Comparison of ENCODE assay signal across 1 cellular context in the genomic region with DNA sequence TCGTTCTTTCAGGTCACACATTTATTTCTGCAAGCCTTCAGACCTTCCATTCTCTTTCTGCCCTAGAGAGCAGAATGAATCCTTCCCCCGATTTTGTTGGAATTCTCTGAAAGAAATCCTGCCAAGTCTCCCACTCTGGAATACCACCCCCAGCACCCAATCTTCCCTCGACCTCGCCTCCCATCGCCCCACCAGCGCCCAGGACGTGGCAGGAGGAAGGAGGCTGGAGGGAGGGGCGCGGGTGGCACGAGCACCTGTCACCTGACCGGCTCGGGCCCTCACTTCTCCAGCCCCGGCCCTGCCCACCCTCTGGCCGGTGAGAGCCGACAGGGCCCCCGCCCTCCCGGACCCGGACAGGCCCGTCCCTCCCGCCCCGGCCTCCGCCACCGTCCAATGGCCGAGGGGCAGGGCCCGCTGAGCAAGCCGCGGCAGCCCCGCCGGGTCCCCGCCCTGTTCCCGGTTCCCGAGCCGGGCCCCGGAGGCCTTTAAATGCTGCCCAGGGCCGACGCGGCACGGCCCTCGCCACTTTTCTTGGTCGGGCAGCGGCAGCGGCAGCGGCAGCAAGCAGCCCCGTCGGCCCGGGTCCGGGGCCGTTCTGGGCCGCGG.
TF ChIP-seq lines count a peak whose summit lies in the region.

A gene (plus strand): TSS at position 453 of the 606 bp plus-strand sequence. CDS start 384 bp downstream, outside the sequence.

TF ChIP-seq in HepG2, 621 proteins besides CTCF, POLR2A, EP300 and RAD21 (continued from another document and continues in another):
- TF ChIP-seq KLF16 (CRISPR knock-in tag; IDR thresholded peaks at IDR 0.05): peak in 1 of 2 experiments; percentile 15; a peak in 1 of 4 replicates
- no peak for TF ChIP-seq SNRNP70 (IDR thresholded peaks at IDR 0.05; ENCODE audit: low read depth, low read length)
- TF ChIP-seq ZNF616 (CRISPR knock-in tag; IDR thresholded peaks at IDR 0.05; ENCODE audit: low read depth): peak; percentile 61; the same call in 1 of the 2 replicates
- TF ChIP-seq, protein P1, sequence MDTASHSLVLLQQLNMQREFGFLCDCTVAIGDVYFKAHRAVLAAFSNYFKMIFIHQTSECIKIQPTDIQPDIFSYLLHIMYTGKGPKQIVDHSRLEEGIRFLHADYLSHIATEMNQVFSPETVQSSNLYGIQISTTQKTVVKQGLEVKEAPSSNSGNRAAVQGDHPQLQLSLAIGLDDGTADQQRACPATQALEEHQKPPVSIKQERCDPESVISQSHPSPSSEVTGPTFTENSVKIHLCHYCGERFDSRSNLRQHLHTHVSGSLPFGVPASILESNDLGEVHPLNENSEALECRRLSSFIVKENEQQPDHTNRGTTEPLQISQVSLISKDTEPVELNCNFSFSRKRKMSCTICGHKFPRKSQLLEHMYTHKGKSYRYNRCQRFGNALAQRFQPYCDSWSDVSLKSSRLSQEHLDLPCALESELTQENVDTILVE (CRISPR knock-in tag; IDR thresholded peaks at IDR 0.05): peak; percentile 40; the same call in 1 of the 2 replicates
- TF ChIP-seq, protein P2, sequence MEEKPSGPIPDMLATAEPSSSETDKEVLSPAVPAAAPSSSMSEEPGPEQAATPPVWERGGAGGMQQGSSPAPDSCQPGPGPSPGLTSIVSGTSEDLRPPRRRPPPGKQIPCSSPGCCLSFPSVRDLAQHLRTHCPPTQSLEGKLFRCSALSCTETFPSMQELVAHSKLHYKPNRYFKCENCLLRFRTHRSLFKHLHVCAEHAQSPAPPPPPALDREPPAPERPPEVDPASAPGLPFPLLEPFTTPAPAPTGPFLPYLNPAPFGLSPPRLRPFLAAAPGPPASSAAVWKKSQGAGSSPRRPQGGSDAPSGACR (CRISPR knock-in tag; IDR thresholded peaks at IDR 0.05): peak; percentile 84; the same call in 1 of the 2 replicates
- peak; percentile 80 for TF ChIP-seq POLR2G (IDR thresholded peaks at IDR 0.05; ENCODE audit: low read depth, low read length)
- TF ChIP-seq, protein P3, sequence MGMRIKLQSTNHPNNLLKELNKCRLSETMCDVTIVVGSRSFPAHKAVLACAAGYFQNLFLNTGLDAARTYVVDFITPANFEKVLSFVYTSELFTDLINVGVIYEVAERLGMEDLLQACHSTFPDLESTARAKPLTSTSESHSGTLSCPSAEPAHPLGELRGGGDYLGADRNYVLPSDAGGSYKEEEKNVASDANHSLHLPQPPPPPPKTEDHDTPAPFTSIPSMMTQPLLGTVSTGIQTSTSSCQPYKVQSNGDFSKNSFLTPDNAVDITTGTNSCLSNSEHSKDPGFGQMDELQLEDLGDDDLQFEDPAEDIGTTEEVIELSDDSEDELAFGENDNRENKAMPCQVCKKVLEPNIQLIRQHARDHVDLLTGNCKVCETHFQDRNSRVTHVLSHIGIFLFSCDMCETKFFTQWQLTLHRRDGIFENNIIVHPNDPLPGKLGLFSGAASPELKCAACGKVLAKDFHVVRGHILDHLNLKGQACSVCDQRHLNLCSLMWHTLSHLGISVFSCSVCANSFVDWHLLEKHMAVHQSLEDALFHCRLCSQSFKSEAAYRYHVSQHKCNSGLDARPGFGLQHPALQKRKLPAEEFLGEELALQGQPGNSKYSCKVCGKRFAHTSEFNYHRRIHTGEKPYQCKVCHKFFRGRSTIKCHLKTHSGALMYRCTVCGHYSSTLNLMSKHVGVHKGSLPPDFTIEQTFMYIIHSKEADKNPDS (CRISPR knock-in tag; IDR thresholded peaks at IDR 0.05): peak; percentile 52; the same call in 1 of the 2 replicates
- TF ChIP-seq, protein P4, sequence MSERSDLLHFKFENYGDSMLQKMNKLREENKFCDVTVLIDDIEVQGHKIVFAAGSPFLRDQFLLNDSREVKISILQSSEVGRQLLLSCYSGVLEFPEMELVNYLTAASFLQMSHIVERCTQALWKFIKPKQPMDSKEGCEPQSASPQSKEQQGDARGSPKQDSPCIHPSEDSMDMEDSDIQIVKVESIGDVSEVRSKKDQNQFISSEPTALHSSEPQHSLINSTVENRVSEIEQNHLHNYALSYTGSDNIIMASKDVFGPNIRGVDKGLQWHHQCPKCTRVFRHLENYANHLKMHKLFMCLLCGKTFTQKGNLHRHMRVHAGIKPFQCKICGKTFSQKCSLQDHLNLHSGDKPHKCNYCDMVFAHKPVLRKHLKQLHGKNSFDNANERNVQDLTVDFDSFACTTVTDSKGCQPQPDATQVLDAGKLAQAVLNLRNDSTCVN (CRISPR knock-in tag; IDR thresholded peaks at IDR 0.05; ENCODE audit: borderline replicate concordance): no peak
- 0 out of 2 replicates have a peak, but pooled peaks have one; percentile 39 for TF ChIP-seq ZIK1 (CRISPR knock-in tag; IDR thresholded peaks at IDR 0.05; ENCODE audit: borderline replicate concordance, low read depth)
- peak; percentile 90 for TF ChIP-seq ZFY (CRISPR knock-in tag; IDR thresholded peaks at IDR 0.05)
- TF ChIP-seq XBP1 (CRISPR knock-in tag; IDR thresholded peaks at IDR 0.05): no peak
- TF ChIP-seq, protein P5, sequence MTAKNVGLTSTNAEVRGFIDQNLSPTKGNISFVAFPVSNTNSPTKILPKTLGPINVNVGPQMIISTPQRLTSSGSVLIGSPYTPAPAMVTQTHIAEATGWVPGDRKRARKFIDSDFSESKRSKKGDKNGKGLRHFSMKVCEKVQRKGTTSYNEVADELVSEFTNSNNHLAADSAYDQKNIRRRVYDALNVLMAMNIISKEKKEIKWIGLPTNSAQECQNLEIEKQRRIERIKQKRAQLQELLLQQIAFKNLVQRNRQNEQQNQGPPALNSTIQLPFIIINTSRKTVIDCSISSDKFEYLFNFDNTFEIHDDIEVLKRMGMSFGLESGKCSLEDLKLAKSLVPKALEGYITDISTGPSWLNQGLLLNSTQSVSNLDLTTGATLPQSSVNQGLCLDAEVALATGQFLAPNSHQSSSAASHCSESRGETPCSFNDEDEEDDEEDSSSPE (CRISPR knock-in tag; IDR thresholded peaks at IDR 0.05): peak; percentile 45; the same call in 1 of the 2 replicates
- TF ChIP-seq ZNF558 (CRISPR knock-in tag; IDR thresholded peaks at IDR 0.05; ENCODE audit: borderline replicate concordance): no peak
- TF ChIP-seq DMAP1 (CRISPR knock-in tag; IDR thresholded peaks at IDR 0.05): peak; percentile 33; the same call in 1 of the 2 replicates
- no peak for TF ChIP-seq PRPF4 (IDR thresholded peaks at IDR 0.05; ENCODE audit: low read depth, low read length, poor library complexity, severe bottlenecking)
- TF ChIP-seq KDM1A (CRISPR knock-in tag; IDR thresholded peaks at IDR 0.05): no peak
- no peak for TF ChIP-seq SETDB1 (CRISPR knock-in tag; IDR thresholded peaks at IDR 0.05; ENCODE audit: borderline replicate concordance)
- no peak for TF ChIP-seq THYN1 (CRISPR knock-in tag; IDR thresholded peaks at IDR 0.05; ENCODE audit: borderline replicate concordance, low read depth)
- TF ChIP-seq MXI1 (IDR thresholded peaks at IDR 0.05; ENCODE audit: borderline replicate concordance, low read depth, low read length): no peak
- no peak for TF ChIP-seq NR2F1 (CRISPR knock-in tag; IDR thresholded peaks at IDR 0.05)
- TF ChIP-seq, protein P6, sequence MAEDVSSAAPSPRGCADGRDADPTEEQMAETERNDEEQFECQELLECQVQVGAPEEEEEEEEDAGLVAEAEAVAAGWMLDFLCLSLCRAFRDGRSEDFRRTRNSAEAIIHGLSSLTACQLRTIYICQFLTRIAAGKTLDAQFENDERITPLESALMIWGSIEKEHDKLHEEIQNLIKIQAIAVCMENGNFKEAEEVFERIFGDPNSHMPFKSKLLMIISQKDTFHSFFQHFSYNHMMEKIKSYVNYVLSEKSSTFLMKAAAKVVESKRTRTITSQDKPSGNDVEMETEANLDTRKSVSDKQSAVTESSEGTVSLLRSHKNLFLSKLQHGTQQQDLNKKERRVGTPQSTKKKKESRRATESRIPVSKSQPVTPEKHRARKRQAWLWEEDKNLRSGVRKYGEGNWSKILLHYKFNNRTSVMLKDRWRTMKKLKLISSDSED (CRISPR knock-in tag; IDR thresholded peaks at IDR 0.05): no peak
- TF ChIP-seq ZNF772 (CRISPR knock-in tag; IDR thresholded peaks at IDR 0.05): 0 out of 2 replicates have a peak, but pooled peaks have one; percentile 32
- TF ChIP-seq, protein P7, sequence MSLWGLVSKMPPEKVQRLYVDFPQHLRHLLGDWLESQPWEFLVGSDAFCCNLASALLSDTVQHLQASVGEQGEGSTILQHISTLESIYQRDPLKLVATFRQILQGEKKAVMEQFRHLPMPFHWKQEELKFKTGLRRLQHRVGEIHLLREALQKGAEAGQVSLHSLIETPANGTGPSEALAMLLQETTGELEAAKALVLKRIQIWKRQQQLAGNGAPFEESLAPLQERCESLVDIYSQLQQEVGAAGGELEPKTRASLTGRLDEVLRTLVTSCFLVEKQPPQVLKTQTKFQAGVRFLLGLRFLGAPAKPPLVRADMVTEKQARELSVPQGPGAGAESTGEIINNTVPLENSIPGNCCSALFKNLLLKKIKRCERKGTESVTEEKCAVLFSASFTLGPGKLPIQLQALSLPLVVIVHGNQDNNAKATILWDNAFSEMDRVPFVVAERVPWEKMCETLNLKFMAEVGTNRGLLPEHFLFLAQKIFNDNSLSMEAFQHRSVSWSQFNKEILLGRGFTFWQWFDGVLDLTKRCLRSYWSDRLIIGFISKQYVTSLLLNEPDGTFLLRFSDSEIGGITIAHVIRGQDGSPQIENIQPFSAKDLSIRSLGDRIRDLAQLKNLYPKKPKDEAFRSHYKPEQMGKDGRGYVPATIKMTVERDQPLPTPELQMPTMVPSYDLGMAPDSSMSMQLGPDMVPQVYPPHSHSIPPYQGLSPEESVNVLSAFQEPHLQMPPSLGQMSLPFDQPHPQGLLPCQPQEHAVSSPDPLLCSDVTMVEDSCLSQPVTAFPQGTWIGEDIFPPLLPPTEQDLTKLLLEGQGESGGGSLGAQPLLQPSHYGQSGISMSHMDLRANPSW (CRISPR knock-in tag; IDR thresholded peaks at IDR 0.05; ENCODE audit: borderline replicate concordance): no peak
- TF ChIP-seq ZNF674 (CRISPR knock-in tag; IDR thresholded peaks at IDR 0.05; ENCODE audit: low read depth): 0 out of 2 replicates have a peak, but pooled peaks have one; percentile 39
- TF ChIP-seq, protein P8, sequence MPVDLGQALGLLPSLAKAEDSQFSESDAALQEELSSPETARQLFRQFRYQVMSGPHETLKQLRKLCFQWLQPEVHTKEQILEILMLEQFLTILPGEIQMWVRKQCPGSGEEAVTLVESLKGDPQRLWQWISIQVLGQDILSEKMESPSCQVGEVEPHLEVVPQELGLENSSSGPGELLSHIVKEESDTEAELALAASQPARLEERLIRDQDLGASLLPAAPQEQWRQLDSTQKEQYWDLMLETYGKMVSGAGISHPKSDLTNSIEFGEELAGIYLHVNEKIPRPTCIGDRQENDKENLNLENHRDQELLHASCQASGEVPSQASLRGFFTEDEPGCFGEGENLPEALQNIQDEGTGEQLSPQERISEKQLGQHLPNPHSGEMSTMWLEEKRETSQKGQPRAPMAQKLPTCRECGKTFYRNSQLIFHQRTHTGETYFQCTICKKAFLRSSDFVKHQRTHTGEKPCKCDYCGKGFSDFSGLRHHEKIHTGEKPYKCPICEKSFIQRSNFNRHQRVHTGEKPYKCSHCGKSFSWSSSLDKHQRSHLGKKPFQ (CRISPR knock-in tag; IDR thresholded peaks at IDR 0.05; ENCODE audit: insufficient replicate concordance): peak; percentile 4
- 0 out of 2 replicates have a peak, but pooled peaks have one; percentile 75 for TF ChIP-seq SRY (CRISPR knock-in tag; IDR thresholded peaks at IDR 0.05)
- peak; percentile 93 for TF ChIP-seq ZFX (CRISPR knock-in tag; IDR thresholded peaks at IDR 0.05; ENCODE audit: low read depth)
- TF ChIP-seq NFE2 (CRISPR knock-in tag; IDR thresholded peaks at IDR 0.05): no peak
- TF ChIP-seq SOX6 (IDR thresholded peaks at IDR 0.05): no peak
- peak; percentile 21; the same call in 1 of the 2 replicates for TF ChIP-seq SOX6 (CRISPR knock-in tag; IDR thresholded peaks at IDR 0.05)
- TF ChIP-seq HOXA3 (CRISPR knock-in tag; IDR thresholded peaks at IDR 0.05): peak; percentile 61; the same call in 1 of the 2 replicates
- TF ChIP-seq, protein P9, sequence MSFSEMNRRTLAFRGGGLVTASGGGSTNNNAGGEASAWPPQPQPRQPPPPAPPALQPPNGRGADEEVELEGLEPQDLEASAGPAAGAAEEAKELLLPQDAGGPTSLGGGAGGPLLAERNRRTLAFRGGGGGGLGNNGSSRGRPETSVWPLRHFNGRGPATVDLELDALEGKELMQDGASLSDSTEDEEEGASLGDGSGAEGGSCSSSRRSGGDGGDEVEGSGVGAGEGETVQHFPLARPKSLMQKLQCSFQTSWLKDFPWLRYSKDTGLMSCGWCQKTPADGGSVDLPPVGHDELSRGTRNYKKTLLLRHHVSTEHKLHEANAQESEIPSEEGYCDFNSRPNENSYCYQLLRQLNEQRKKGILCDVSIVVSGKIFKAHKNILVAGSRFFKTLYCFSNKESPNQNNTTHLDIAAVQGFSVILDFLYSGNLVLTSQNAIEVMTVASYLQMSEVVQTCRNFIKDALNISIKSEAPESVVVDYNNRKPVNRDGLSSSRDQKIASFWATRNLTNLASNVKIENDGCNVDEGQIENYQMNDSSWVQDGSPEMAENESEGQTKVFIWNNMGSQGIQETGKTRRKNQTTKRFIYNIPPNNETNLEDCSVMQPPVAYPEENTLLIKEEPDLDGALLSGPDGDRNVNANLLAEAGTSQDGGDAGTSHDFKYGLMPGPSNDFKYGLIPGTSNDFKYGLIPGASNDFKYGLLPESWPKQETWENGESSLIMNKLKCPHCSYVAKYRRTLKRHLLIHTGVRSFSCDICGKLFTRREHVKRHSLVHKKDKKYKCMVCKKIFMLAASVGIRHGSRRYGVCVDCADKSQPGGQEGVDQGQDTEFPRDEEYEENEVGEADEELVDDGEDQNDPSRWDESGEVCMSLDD (CRISPR knock-in tag; IDR thresholded peaks at IDR 0.05; ENCODE audit: borderline replicate concordance): no peak
- peak; percentile 26; the same call in 1 of the 2 replicates for TF ChIP-seq ZNF768 (CRISPR knock-in tag; IDR thresholded peaks at IDR 0.05)
- peak; percentile 63 for TF ChIP-seq TAF1 (CRISPR knock-in tag; IDR thresholded peaks at IDR 0.05)
- 0 out of 2 replicates have a peak, but pooled peaks have one; percentile 54 for TF ChIP-seq ZNF678 (CRISPR knock-in tag; IDR thresholded peaks at IDR 0.05)
- TF ChIP-seq SOX13 (IDR thresholded peaks at IDR 0.05): no peak
- no peak; a peak in 1 of 4 replicates for TF ChIP-seq SOX13 (CRISPR knock-in tag; conservative IDR thresholded peaks at IDR 0.05 in 1 of 2, IDR thresholded peaks at IDR 0.05 in 1 of 2)
- no peak for TF ChIP-seq NCOA2 (CRISPR knock-in tag; IDR thresholded peaks at IDR 0.05)
- peak; percentile 18; the same call in 1 of the 2 replicates for TF ChIP-seq NFYB (CRISPR knock-in tag; IDR thresholded peaks at IDR 0.05)
- TF ChIP-seq BORCS8-MEF2B (CRISPR knock-in tag; IDR thresholded peaks at IDR 0.05): no peak; the same call in 1 of the 2 replicates
- 0 out of 2 replicates have a peak, but pooled peaks have one; percentile 49 for TF ChIP-seq RFXAP (CRISPR knock-in tag; IDR thresholded peaks at IDR 0.05; ENCODE audit: borderline replicate concordance)
- TF ChIP-seq ZFP90 (CRISPR knock-in tag; IDR thresholded peaks at IDR 0.05; ENCODE audit: borderline replicate concordance): peak; percentile 71; the same call in 1 of the 2 replicates
- no peak for TF ChIP-seq ZNF260 (CRISPR knock-in tag; IDR thresholded peaks at IDR 0.05; ENCODE audit: borderline replicate concordance, low read depth)
- TF ChIP-seq FOXO1 (CRISPR knock-in tag; IDR thresholded peaks at IDR 0.05): no peak
- TF ChIP-seq MYC (CRISPR knock-in tag; IDR thresholded peaks at IDR 0.05; ENCODE audit: borderline replicate concordance): peak; percentile 65; the same call in 1 of the 2 replicates
- TF ChIP-seq ZNF274 (CRISPR knock-in tag; IDR thresholded peaks at IDR 0.05): 0 out of 2 replicates have a peak, but pooled peaks have one; percentile 57
- TF ChIP-seq ATF7-NPFF (CRISPR knock-in tag; IDR thresholded peaks at IDR 0.05; ENCODE audit: low read depth): no peak; the same call in 1 of the 2 replicates
